9 cellular contexts compared by ENCODE assay signal in genomic region chr1:101314244-101314643, GRCh38.
DNase-seq lines count a peak whose midpoint lies in the region; ATAC-seq, FAIRE-seq and TF ChIP-seq lines count a peak whose summit lies in the region.
"Had no signal": no experiment of that assay in that cellular context is flagged by ENCODE, and none has a peak within 500 bp of the region (broad histone marks: within the 10 kb centered on the region; RNA-seq: fewer than 3 reads in every experiment).

No MANE protein-coding gene starts in this region.

- H3K27me3 ChIP-seq in CD4-positive, CD25-positive, alpha-beta regulatory T cell (ENCODE audit: control insufficient read depth, insufficient read depth, low read length): peaks cover 5% of the 10 kb centered on the region
- peaks cover 5% of the 10 kb centered on the region for H3K27me3 ChIP-seq in bronchial epithelial cell (ENCODE audit: control insufficient read depth, insufficient read depth, low read length)

- H3K4me1 Mint-ChIP-seq in CD4-positive, CD25-positive, alpha-beta regulatory T cell: peaks cover 30 to 45% (median 33%) of the 10 kb centered on the region in 4 donors

- no peak overlapping the region for H3K27ac ChIP-seq in CD4-positive, CD25-positive, alpha-beta regulatory T cell (ENCODE audit: insufficient read depth, low read length, poor library complexity, severe bottlenecking)
- H3K27ac ChIP-seq: thoracic aorta had no signal

- H3K27ac Mint-ChIP-seq in CD4-positive, CD25-positive, alpha-beta regulatory T cell: peak overlapping the region; percentile 10 to 96 (median 42)

- no peaks in the 10 kb centered on the region for H3K36me3 ChIP-seq in CD4-positive, CD25-positive, alpha-beta regulatory T cell (ENCODE audit: control insufficient read depth, insufficient read depth, low read length)
- H3K36me3 ChIP-seq in bronchial epithelial cell (ENCODE audit: control insufficient read depth, insufficient read depth, low read length): no peaks in the 10 kb centered on the region
- H3K36me3 ChIP-seq: thoracic aorta had no signal

- no peak overlapping the region for H3K4me3 ChIP-seq in CD4-positive, CD25-positive, alpha-beta regulatory T cell (ENCODE audit: low read depth, low read length)
- no peak overlapping the region for H3K4me3 ChIP-seq in bronchial epithelial cell (ENCODE audit: low read depth, low read length)
- H3K4me3 ChIP-seq: thoracic aorta had no signal

- FAIRE-seq in bronchial epithelial cell (lab: Jason Lieb, UNC): no peak

- peaks cover 18% of the 10 kb centered on the region for H3K27me3 Mint-ChIP-seq in CD4-positive, CD25-positive, alpha-beta regulatory T cell

- no peaks in the 10 kb centered on the region for H3K9me3 Mint-ChIP-seq in CD4-positive, CD25-positive, alpha-beta regulatory T cell

- H3K4me1 ChIP-seq in CD4-positive, CD25-positive, alpha-beta regulatory T cell (ENCODE audit: control insufficient read depth, insufficient read depth, low read length, poor library complexity, severe bottlenecking): peaks cover 23% of the 10 kb centered on the region

- no peak for DNase-seq in CD4-positive, CD25-positive, alpha-beta regulatory T cell
- DNase-seq in bronchial epithelial cell (ENCODE audit: low read depth) (peak; percentile 78), NCI-H526 treated with DMSO at 0.1 percent for 48 hours (lab: John Stamatoyannopoulos, UW) (no peak), AML-193 (lab: John Stamatoyannopoulos, UW) (no peak), C1 segment of cervical spinal cord (lab: John Stamatoyannopoulos, UW) (no peak), COLO829 (ENCODE audit: low spot score) (no peak)

- no peaks in the 10 kb centered on the region for H3K9me3 ChIP-seq in CD4-positive, CD25-positive, alpha-beta regulatory T cell (ENCODE audit: control insufficient read depth in 2 of 2, low read length in 2 of 2)
- H3K9me3 ChIP-seq: thoracic aorta had no signal

- no peaks in the 10 kb centered on the region for H3K36me3 Mint-ChIP-seq in CD4-positive, CD25-positive, alpha-beta regulatory T cell

- no peak for ATAC-seq in CD4-positive, CD25-positive, alpha-beta regulatory T cell (ENCODE audit: low read depth in 2 of 2)
- ATAC-seq in GM19025 (IDR thresholded peaks at IDR 0.05; ENCODE audit: low read depth, unreplicated experiment): peak; percentile 37
- peak; percentile 58 for ATAC-seq in HG03378 (IDR thresholded peaks at IDR 0.05; ENCODE audit: unreplicated experiment)

- H3K4me3 Mint-ChIP-seq in CD4-positive, CD25-positive, alpha-beta regulatory T cell: no peak overlapping the region

- TF ChIP-seq CTCF in bronchial epithelial cell (IDR thresholded peaks at IDR 0.05; ENCODE audit: insufficient read depth, low read length, severe bottlenecking): no peak

Comparison
In these comparisons a context has a peak if more than half of its experiments do, and no peak if none do; other contexts are left out.
1. ATAC-seq: peak in GM19025 (single experiment) and HG03378 (single experiment); none in CD4-positive, CD25-positive, alpha-beta regulatory T cell (0 of 2).